ENCODE assay signal across 1 cellular context in genomic region chr3:127998596-127998995, GRCh38.
TF ChIP-seq lines count a peak whose summit lies in the region.

No MANE protein-coding gene starts in this region.

TF ChIP-seq in WTC11, 78 proteins besides CTCF, POLR2A, EP300 and RAD21 (continued from another document):
- TF ChIP-seq, protein P1, sequence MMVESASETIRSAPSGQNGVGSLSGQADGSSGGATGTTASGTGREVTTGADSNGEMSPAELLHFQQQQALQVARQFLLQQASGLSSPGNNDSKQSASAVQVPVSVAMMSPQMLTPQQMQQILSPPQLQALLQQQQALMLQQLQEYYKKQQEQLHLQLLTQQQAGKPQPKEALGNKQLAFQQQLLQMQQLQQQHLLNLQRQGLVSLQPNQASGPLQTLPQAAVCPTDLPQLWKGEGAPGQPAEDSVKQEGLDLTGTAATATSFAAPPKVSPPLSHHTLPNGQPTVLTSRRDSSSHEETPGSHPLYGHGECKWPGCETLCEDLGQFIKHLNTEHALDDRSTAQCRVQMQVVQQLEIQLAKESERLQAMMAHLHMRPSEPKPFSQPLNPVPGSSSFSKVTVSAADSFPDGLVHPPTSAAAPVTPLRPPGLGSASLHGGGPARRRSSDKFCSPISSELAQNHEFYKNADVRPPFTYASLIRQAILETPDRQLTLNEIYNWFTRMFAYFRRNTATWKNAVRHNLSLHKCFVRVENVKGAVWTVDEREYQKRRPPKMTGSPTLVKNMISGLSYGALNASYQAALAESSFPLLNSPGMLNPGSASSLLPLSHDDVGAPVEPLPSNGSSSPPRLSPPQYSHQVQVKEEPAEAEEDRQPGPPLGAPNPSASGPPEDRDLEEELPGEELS (CRISPR knock-in tag; IDR thresholded peaks at IDR 0.05): no peak
- no peak for TF ChIP-seq CREB1 (CRISPR knock-in tag; IDR thresholded peaks at IDR 0.05)
- no peak for TF ChIP-seq ZMAT4 (CRISPR knock-in tag; IDR thresholded peaks at IDR 0.05)
- TF ChIP-seq ELF4 (CRISPR knock-in tag; IDR thresholded peaks at IDR 0.05; ENCODE audit: low read depth): no peak
- no peak for TF ChIP-seq SOX15 (CRISPR knock-in tag; IDR thresholded peaks at IDR 0.05)
- TF ChIP-seq TEAD4 (CRISPR knock-in tag; IDR thresholded peaks at IDR 0.05): no peak
- TF ChIP-seq SMAD3 (CRISPR knock-in tag; IDR thresholded peaks at IDR 0.05; ENCODE audit: borderline replicate concordance): no peak
- TF ChIP-seq, protein P2, sequence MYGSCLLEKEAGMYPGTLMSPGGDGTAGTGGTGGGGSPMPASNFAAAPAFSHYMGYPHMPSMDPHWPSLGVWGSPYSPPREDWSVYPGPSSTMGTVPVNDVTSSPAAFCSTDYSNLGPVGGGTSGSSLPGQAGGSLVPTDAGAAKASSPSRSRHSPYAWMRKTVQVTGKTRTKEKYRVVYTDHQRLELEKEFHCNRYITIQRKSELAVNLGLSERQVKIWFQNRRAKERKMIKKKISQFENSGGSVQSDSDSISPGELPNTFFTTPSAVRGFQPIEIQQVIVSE (CRISPR knock-in tag; IDR thresholded peaks at IDR 0.05; ENCODE audit: borderline replicate concordance): no peak
